ENCODE assay signal across 14 cellular contexts in genomic region chr7:64046041-64046389, GRCh38. TPM values are rescaled to one million over a fixed set of nuclear protein-coding genes. Genes with fewer than 3 reads are reported as not detected.
DNase-seq lines count a peak whose midpoint lies in the region; ATAC-seq and TF ChIP-seq lines count a peak whose summit lies in the region.
"Had no signal": no experiment of that assay in that cellular context is flagged by ENCODE, and none has a peak within 500 bp of the region (broad histone marks: within the 10 kb centered on the region; RNA-seq: fewer than 3 reads in every experiment).

No MANE protein-coding gene starts in this region.

- ATAC-seq in lower lobe of right lung: peak in 1 of 2 donors; percentile 6
- ATAC-seq in HG02678 (IDR thresholded peaks at IDR 0.05; ENCODE audit: unreplicated experiment): no peak

- H3K4me1 ChIP-seq in ascending aorta: no peaks in the 10 kb centered on the region
- peaks cover 5% of the 10 kb centered on the region for H3K4me1 ChIP-seq in lower lobe of right lung
- peaks cover 4% of the 10 kb centered on the region for H3K4me1 ChIP-seq in stomach smooth muscle (ENCODE audit: control insufficient read depth, insufficient read depth, low read length)

- H3K27ac ChIP-seq in ascending aorta (peak overlapping the region in 1 of 2 donors; percentile 80), lower lobe of right lung (peak overlapping the region; percentile 83), stomach smooth muscle (ENCODE audit: low read length) (peak overlapping the region; percentile 75), RWPE1 (no peak overlapping the region)
- H3K27ac ChIP-seq: C4-2B, HL-60 had no signal

- H3K36me3 ChIP-seq in ascending aorta (no peaks in the 10 kb centered on the region), lower lobe of right lung (no peaks in the 10 kb centered on the region), stomach smooth muscle (ENCODE audit: control insufficient read depth in 2 of 2, insufficient read depth in 2 of 2, low read length in 2 of 2) (no peaks in the 10 kb centered on the region)

- CTCF ChIA-PET in RWPE1 (lab: Yijun Ruan, JAX): no interaction called here

- H3K4me3 ChIP-seq in ascending aorta (peak overlapping the region; percentile 42 to 80), lower lobe of right lung (peak overlapping the region; percentile 66), stomach smooth muscle (ENCODE audit: low read length in 2 of 2) (peak overlapping the region; percentile 88 to 96)
- H3K4me3 ChIP-seq: smooth muscle cell had no signal

- POLR2A ChIA-PET in RWPE1 (lab: Yijun Ruan, JAX; ENCODE audit: low non-redundant PET): no interaction called here

- intact Hi-C loops in ascending aorta (cut with DNase I): no loop called here
- intact Hi-C loops in lower lobe of right lung (cut with DNase I): no loop called here

- H3K27me3 ChIP-seq in ascending aorta (no peaks in the 10 kb centered on the region), lower lobe of right lung (ENCODE audit: low read depth) (no peaks in the 10 kb centered on the region), stomach smooth muscle (ENCODE audit: control insufficient read depth in 1 of 2, insufficient read depth in 2 of 2, low read length in 2 of 2) (no peaks in the 10 kb centered on the region)

- peaks cover 0 to 7% of the 10 kb centered on the region in 2 donors for H3K9me3 ChIP-seq in ascending aorta
- H3K9me3 ChIP-seq in lower lobe of right lung: peaks cover 4% of the 10 kb centered on the region
- H3K9me3 ChIP-seq in stomach smooth muscle (ENCODE audit: control insufficient read depth in 2 of 2, low read length in 2 of 2): no peaks in the 10 kb centered on the region

- peak overlapping the region; percentile 91 to 94 for H3K9ac ChIP-seq in stomach smooth muscle (ENCODE audit: low read length in 2 of 2)

- DNase-seq in NCI-H2227 (lab: John Stamatoyannopoulos, UW; ENCODE audit: unreplicated experiment) (peak; percentile 41), ascending aorta (ENCODE audit: low spot score in 2 of 2) (no peak), lower lobe of right lung (no peak), RWPE1 (ENCODE audit: low spot score) (no peak), cerebellum (ENCODE audit: low spot score) (no peak)
- DNase-seq: GDM1 had no signal

- TF ChIP-seq CTCF in ascending aorta (IDR thresholded peaks at IDR 0.05) (no peak), lower lobe of right lung (IDR thresholded peaks at IDR 0.05) (no peak), RWPE1 (conservative IDR thresholded peaks at IDR 0.05; ENCODE audit: low read depth) (no peak)

RNA-seq across cellular contexts. Expression of gene ZNF727, which starts 0.8 kb away (rescaled TPM):
- total RNA-seq in ascending aorta: not detected
- 5.4 TPM for total RNA-seq in lower lobe of right lung
- 0.18 TPM for total RNA-seq in cerebellum
- total RNA-seq: endothelial cell of umbilical vein, MCF 10A, myocyte, smooth muscle cell had no signal

RNA-seq across cellular contexts. Expression of gene ZNF722, which starts 47.4 kb away (rescaled TPM):
- total RNA-seq in ascending aorta (not detected), lower lobe of right lung (not detected), cerebellum (not detected)
- total RNA-seq: endothelial cell of umbilical vein, MCF 10A, myocyte, smooth muscle cell had no signal
